In the genomic region with DNA sequence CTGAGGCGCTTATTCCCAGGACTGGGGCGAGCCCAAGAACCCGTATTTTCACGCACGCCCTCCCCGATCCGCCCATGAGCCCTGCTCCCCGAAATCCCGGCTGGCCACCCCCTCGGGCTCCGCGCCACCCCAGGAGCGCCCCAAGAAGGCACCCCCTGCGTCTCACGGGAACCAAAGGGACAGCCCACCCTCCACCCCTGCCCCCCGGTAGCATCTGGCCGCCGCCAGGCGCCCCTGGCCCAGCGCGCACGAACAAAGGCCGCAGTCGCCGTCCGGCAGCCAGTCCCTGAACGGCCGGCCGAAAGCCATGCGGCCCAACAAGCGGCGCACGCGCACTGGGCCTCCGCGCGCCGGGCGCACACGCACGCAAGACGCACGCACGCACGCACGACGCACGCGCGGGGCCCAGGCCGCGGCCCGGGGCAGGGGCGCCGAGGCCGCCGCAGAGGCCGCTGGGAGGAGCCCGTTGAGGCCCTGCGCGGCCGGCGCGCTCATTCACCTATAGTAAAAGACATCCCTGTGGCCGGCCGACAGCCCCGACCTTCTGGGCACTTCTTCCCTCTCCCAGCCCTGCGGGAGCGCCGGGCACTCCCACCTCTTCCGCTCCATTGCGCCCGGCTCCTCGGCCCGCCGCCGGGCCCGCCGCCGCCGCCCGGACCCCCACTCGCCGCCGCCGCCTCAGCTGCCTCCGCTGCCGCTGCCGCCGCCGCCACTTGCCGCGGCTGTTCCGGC, we compare ENCODE assay signal across 8 cellular contexts. TPM values are rescaled to one million over a fixed set of nuclear protein-coding genes. Genes with fewer than 3 reads are reported as not detected.
DNase-seq lines count a peak whose midpoint lies in the region; ATAC-seq and TF ChIP-seq lines count a peak whose summit lies in the region.

No MANE protein-coding gene starts in this region.

- H3K4me3 ChIP-seq in epithelial cell of esophagus (ENCODE audit: low read length) (peak overlapping the region; percentile 86), mucosa of descending colon (peak overlapping the region; percentile 56)

- ATAC-seq in GM19452 (IDR thresholded peaks at IDR 0.05; ENCODE audit: unreplicated experiment) (peak; percentile 68), HG03571 (IDR thresholded peaks at IDR 0.05; ENCODE audit: unreplicated experiment) (peak; percentile 41), mucosa of descending colon (peak; percentile 90)

- no peaks in the 10 kb centered on the region for H3K9me3 ChIP-seq in mucosa of descending colon

- DNase-seq in COLO829 (ENCODE audit: low spot score), result peak; percentile 92
- DNase-seq in NOMO-1 (lab: John Stamatoyannopoulos, UW; ENCODE audit: unreplicated experiment in 2 of 2), result peak; percentile 85 to 89
- DNase-seq in activated T-cell treated with anti-CD3 and anti-CD28 coated beads for 24 hours (ENCODE audit: low read depth), result peak; percentile 74
- peak; percentile 91 for DNase-seq in epithelial cell of esophagus (ENCODE audit: low read depth)
- peak; percentile 84 to 91 (median 91) for DNase-seq in mucosa of descending colon
- peak; percentile 76 to 80 for DNase-seq in stimulated activated CD8-positive, alpha-beta memory T cell treated with anti-CD3 and anti-CD28 coated beads, Interleukin-2, amount 100 ng/mL, for 48 hours (ENCODE audit: low read depth in 2 of 2)

- H3K36me3 ChIP-seq in mucosa of descending colon (ENCODE audit: low read depth), result no peaks in the 10 kb centered on the region

- intact Hi-C loops in mucosa of descending colon (cut with DNase I, micrococcal nuclease), result no loop called here

- H3K4me1 ChIP-seq in mucosa of descending colon (ENCODE audit: low read depth), result peaks cover 14% of the 10 kb centered on the region

- TF ChIP-seq CTCF in epithelial cell of esophagus (IDR thresholded peaks at IDR 0.05; ENCODE audit: insufficient read depth, low read depth, low read length, missing control alignments) (no peak), mucosa of descending colon (IDR thresholded peaks at IDR 0.05) (no peak)

RNA-seq across cellular contexts. Expression of a gene that starts 0.5 kb away (rescaled TPM):
- 10 to 100 TPM; 54.1 to 78.2 (median 54.2) TPM for total RNA-seq in mucosa of descending colon

RNA-seq across cellular contexts. Expression of a gene that starts 13.1 kb away (rescaled TPM):
- 100 to 1,000 TPM; 265 to 301 (median 272) TPM for total RNA-seq in mucosa of descending colon

RNA-seq across cellular contexts. Expression of a gene that starts 24.1 kb away (rescaled TPM):
- 10 to 100 TPM; 21.3 to 28.1 (median 21.5) TPM for total RNA-seq in mucosa of descending colon

Comparison
In these comparisons a context has a peak if more than half of its experiments do, and no peak if none do; other contexts are left out.
1. Peak in every context shown above with its lines: DNase-seq, ATAC-seq and H3K4me3 ChIP-seq.